In genomic region chr16:84742561-84743200, GRCh38 we compare ENCODE assay signal across 17 cellular contexts.
DNase-seq lines count a peak whose midpoint lies in the region; ATAC-seq lines count a peak whose summit lies in the region.
"Had no signal": no experiment of that assay in that cellular context is flagged by ENCODE, and none has a peak within 500 bp of the region (broad histone marks: within the 10 kb centered on the region; RNA-seq: fewer than 3 reads in every experiment).

No MANE protein-coding gene starts in this region.

- DNase-seq in stimulated activated naive CD8-positive, alpha-beta T cell treated with anti-CD3 and anti-CD28 coated beads, Interleukin-15, Interleukin-2, amounts not matched to agents 100 U/mL and 50 U/mL, for 24 hours: no peak
- DNase-seq in adipocyte (ENCODE audit: low read depth): peak; percentile 31
- DNase-seq: activated CD4-positive, alpha-beta T cell treated with anti-CD3 and anti-CD28 coated beads, Interleukin-2, amount 10 ng/mL, durations not matched to agents 24 days and 14 days; activated T-cell treated with anti-CD3 and anti-CD28 coated beads, Interleukin-2, amount 50 U/mL, for 24 hours; cerebellar nuclear complex; islet precursor cell; mesendoderm; SJCRH30; stimulated activated CD4-positive, alpha-beta T cell treated with anti-CD3 and anti-CD28 coated beads, Interleukin-4, amount 100 ng/mL, for 4 hours; upper lobe of left lung had no signal

- no peaks in the 10 kb centered on the region for H3K9me3 Mint-ChIP-seq in stimulated activated naive CD8-positive, alpha-beta T cell treated with anti-CD3 and anti-CD28 coated beads, Interleukin-15, Interleukin-2, amounts not matched to agents 100 ng/mL and 50 ng/mL, for 24 hours
- H3K9me3 Mint-ChIP-seq: activated CD4-positive, alpha-beta T cell treated with anti-CD3 and anti-CD28 coated beads, Interleukin-2, amount 10 ng/mL, durations not matched to agents 24 days and 14 days; activated naive CD4-positive, alpha-beta T cell treated with anti-CD3 and anti-CD28 coated beads, Interleukin-2, amount 50 U/mL, for 72 hours; activated T-cell treated with anti-CD3 and anti-CD28 coated beads, Interleukin-2, amount 50 U/mL, for 24 hours had no signal

- peak overlapping the region; percentile 43 for H3K27ac Mint-ChIP-seq in stimulated activated naive CD8-positive, alpha-beta T cell treated with anti-CD3 and anti-CD28 coated beads, Interleukin-15, Interleukin-2, amounts not matched to agents 100 ng/mL and 50 ng/mL, for 24 hours
- H3K27ac Mint-ChIP-seq: activated CD4-positive, alpha-beta T cell treated with anti-CD3 and anti-CD28 coated beads, Interleukin-2, amount 10 ng/mL, durations not matched to agents 24 days and 14 days; activated T-cell treated with anti-CD3 and anti-CD28 coated beads, Interleukin-2, amount 50 U/mL, for 24 hours had no signal

- no peak overlapping the region for H3K4me3 ChIP-seq in adipocyte (ENCODE audit: low read length)
- H3K4me3 ChIP-seq: SJCRH30, upper lobe of left lung had no signal

- no peak overlapping the region for H3K9ac ChIP-seq in adipocyte (ENCODE audit: low read length)

- H3K27me3 Mint-ChIP-seq in stimulated activated naive CD8-positive, alpha-beta T cell treated with anti-CD3 and anti-CD28 coated beads, Interleukin-15, Interleukin-2, amounts not matched to agents 100 ng/mL and 50 ng/mL, for 24 hours: no peaks in the 10 kb centered on the region
- H3K27me3 Mint-ChIP-seq: activated CD4-positive, alpha-beta T cell treated with anti-CD3 and anti-CD28 coated beads, Interleukin-2, amount 10 ng/mL, durations not matched to agents 24 days and 14 days; activated T-cell treated with anti-CD3 and anti-CD28 coated beads, Interleukin-2, amount 50 U/mL, for 24 hours had no signal

- H3K27ac ChIP-seq in layer of hippocampus (ENCODE audit: low read depth, low read length): peak overlapping the region; percentile 4
- H3K27ac ChIP-seq: SJCRH30, upper lobe of left lung had no signal

- H3K4me1 ChIP-seq in adipocyte (ENCODE audit: control insufficient read depth, insufficient read depth, low read length): peaks cover 43% of the 10 kb centered on the region
- H3K4me1 ChIP-seq: SJCRH30 had no signal

- peaks cover 41% of the 10 kb centered on the region for H3K4me1 Mint-ChIP-seq in stimulated activated naive CD8-positive, alpha-beta T cell treated with anti-CD3 and anti-CD28 coated beads, Interleukin-15, Interleukin-2, amounts not matched to agents 100 ng/mL and 50 ng/mL, for 24 hours (ENCODE audit: low read depth)

- peaks cover 18% of the 10 kb centered on the region for H3K36me3 ChIP-seq in adipocyte (ENCODE audit: control insufficient read depth, insufficient read depth, low read length, severe bottlenecking)

- peaks cover 46% of the 10 kb centered on the region for H3K36me3 Mint-ChIP-seq in stimulated activated naive CD8-positive, alpha-beta T cell treated with anti-CD3 and anti-CD28 coated beads, Interleukin-15, Interleukin-2, amounts not matched to agents 100 ng/mL and 50 ng/mL, for 24 hours (ENCODE audit: low read depth)

- ATAC-seq in stimulated activated naive CD8-positive, alpha-beta T cell treated with anti-CD3 and anti-CD28 coated beads, Interleukin-15, Interleukin-2, amounts not matched to agents 100 U/mL and 50 U/mL, for 24 hours: no peak
- ATAC-seq in HG02970 (IDR thresholded peaks at IDR 0.05; ENCODE audit: low FRiP score, unreplicated experiment) (no peak), GM18868 (IDR thresholded peaks at IDR 0.05; ENCODE audit: unreplicated experiment) (no peak), GM21786 (IDR thresholded peaks at IDR 0.05; ENCODE audit: unreplicated experiment) (no peak), GM18909 (IDR thresholded peaks at IDR 0.05; ENCODE audit: poor library complexity, unreplicated experiment) (no peak)
- ATAC-seq: activated naive CD4-positive, alpha-beta T cell treated with anti-CD3 and anti-CD28 coated beads, Interleukin-2, amount 50 U/mL, for 72 hours had no signal

- H3K27me3 ChIP-seq in adipocyte (replicated peaks; ENCODE audit: control insufficient read depth, insufficient read depth, low read length): no peaks in the 10 kb centered on the region
- no peaks in the 10 kb centered on the region for H3K27me3 ChIP-seq in layer of hippocampus (ENCODE audit: control insufficient read depth, insufficient read depth, low read length)
- H3K27me3 ChIP-seq: SJCRH30, upper lobe of left lung had no signal

- H3K9me3 ChIP-seq in adipocyte (ENCODE audit: control insufficient read depth, low read length): no peaks in the 10 kb centered on the region
- H3K9me3 ChIP-seq: SJCRH30, upper lobe of left lung had no signal

- no peak overlapping the region for H3K4me3 Mint-ChIP-seq in stimulated activated naive CD8-positive, alpha-beta T cell treated with anti-CD3 and anti-CD28 coated beads, Interleukin-15, Interleukin-2, amounts not matched to agents 100 ng/mL and 50 ng/mL, for 24 hours
- H3K4me3 Mint-ChIP-seq: activated CD4-positive, alpha-beta T cell treated with anti-CD3 and anti-CD28 coated beads, Interleukin-2, amount 10 ng/mL, durations not matched to agents 24 days and 14 days; activated T-cell treated with anti-CD3 and anti-CD28 coated beads, Interleukin-2, amount 50 U/mL, for 24 hours had no signal
